Comparison of ENCODE assay signal across 8 cellular contexts in the genomic region with DNA sequence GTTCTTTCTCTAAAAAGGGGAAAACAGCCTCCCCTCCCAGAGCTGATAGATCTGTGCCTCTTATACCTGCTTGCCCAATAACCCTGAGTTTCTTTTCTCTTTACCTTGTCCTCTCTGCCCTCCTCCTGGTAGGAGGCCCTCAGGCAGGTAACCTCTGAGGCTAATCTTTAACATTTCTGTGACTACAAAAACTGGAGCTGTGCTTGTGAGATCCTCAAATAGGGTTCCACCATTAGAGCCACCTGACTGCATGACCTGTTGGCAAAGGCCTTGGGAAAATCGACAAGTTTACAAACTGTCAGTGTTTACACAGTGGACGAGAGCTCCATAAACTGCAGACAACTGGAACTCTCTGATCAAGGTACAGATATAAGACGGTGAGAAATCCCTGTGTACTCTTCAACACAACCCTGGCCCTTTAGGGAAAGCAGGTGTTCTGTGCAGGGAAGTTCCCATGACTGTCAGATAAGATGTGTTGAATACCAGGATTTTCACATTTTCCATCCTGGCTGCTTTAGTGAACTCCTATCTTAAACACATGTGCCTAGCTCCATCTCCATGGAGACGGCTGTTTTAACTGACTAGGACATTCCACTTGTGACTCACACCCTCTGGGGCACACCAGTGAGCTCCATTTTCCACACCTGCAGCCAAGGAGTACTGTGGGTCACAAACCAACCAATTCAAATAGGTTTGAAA. TPM values are rescaled to one million over a fixed set of nuclear protein-coding genes. Genes with fewer than 3 reads are reported as not detected.
DNase-seq lines count a peak whose midpoint lies in the region; ATAC-seq and TF ChIP-seq lines count a peak whose summit lies in the region.

No MANE protein-coding gene starts in this region.

- no peak overlapping the region for H3K9ac ChIP-seq in mesendoderm (ENCODE audit: low read length)

- H3K9me3 ChIP-seq in MG63 = no peaks in the 10 kb centered on the region
- H3K9me3 ChIP-seq in uterus = no peaks in the 10 kb centered on the region
- H3K9me3 ChIP-seq in effector memory CD4-positive, alpha-beta T cell (ENCODE audit: control insufficient read depth, low read length) = no peaks in the 10 kb centered on the region

- H3K18ac ChIP-seq in mesendoderm (ENCODE audit: low read length) = no peak overlapping the region

- no peaks in the 10 kb centered on the region for H3K79me2 ChIP-seq in mesendoderm (ENCODE audit: control insufficient read depth, insufficient read depth, low read length)

- H3K36me3 ChIP-seq in MG63 (no peaks in the 10 kb centered on the region), mesendoderm (ENCODE audit: control insufficient read depth, insufficient read depth, low read length) (no peaks in the 10 kb centered on the region), uterus (no peaks in the 10 kb centered on the region)
- H3K36me3 ChIP-seq in effector memory CD4-positive, alpha-beta T cell (ENCODE audit: control insufficient read depth, insufficient read depth, low read length) = peaks cover 53% of the 10 kb centered on the region

- DNase-seq in Ammon's horn (ENCODE audit: low spot score) (peak; percentile 40), MG63 (peak; percentile 76), cardiac fibroblast (ENCODE audit: low read depth in 2 of 2) (peak; percentile 94 to 97), mesendoderm (peak; percentile 67), uterus (peak; percentile 65 to 75), SHP77 treated with DMSO at 0.1 percent for 48 hours (lab: John Stamatoyannopoulos, UW) (no peak)
- no peak for DNase-seq in effector memory CD4-positive, alpha-beta T cell

- intact Hi-C loops in uterus (cut with DNase I; ENCODE audit: low total_unique reads) = no loop called here

- H3K23ac ChIP-seq in mesendoderm (ENCODE audit: low read length) = no peak overlapping the region

- H3K4me1 ChIP-seq in mesendoderm (ENCODE audit: control insufficient read depth, low read depth, low read length) (no peaks in the 10 kb centered on the region), uterus (no peaks in the 10 kb centered on the region)
- no peaks in the 10 kb centered on the region for H3K4me1 ChIP-seq in effector memory CD4-positive, alpha-beta T cell (ENCODE audit: control insufficient read depth, insufficient read depth, low read length, poor library complexity, severe bottlenecking)

- H3K56ac ChIP-seq in mesendoderm (ENCODE audit: low read length) = no peak overlapping the region

- no peak overlapping the region for H2AK5ac ChIP-seq in mesendoderm (ENCODE audit: low read length)

- no peaks in the 10 kb centered on the region for H3K27me3 ChIP-seq in MG63
- H3K27me3 ChIP-seq in mesendoderm (ENCODE audit: insufficient read depth, low read length, poor library complexity) = no peaks in the 10 kb centered on the region
- no peaks in the 10 kb centered on the region for H3K27me3 ChIP-seq in uterus
- H3K27me3 ChIP-seq in effector memory CD4-positive, alpha-beta T cell (replicated peaks; ENCODE audit: control insufficient read depth, insufficient read depth, low read length, poor library complexity, severe bottlenecking) = no peaks in the 10 kb centered on the region

- TF ChIP-seq POLR2A in uterus (IDR thresholded peaks at IDR 0.05) = no peak

- no peaks in the 10 kb centered on the region for H3K79me1 ChIP-seq in mesendoderm (ENCODE audit: low read length)

- H4K8ac ChIP-seq in mesendoderm (ENCODE audit: low read depth, low read length) = no peak overlapping the region

- TF ChIP-seq CTCF in cardiac fibroblast (IDR thresholded peaks at IDR 0.05; ENCODE audit: low read depth, low read length) = no peak
- TF ChIP-seq CTCF in uterus (IDR thresholded peaks at IDR 0.05) = no peak

- H3K4me2 ChIP-seq in mesendoderm (ENCODE audit: low read length) = no peak overlapping the region

- H2BK15ac ChIP-seq in mesendoderm (replicated peaks; ENCODE audit: low read depth) = no peak overlapping the region

- H3K27ac ChIP-seq in mesendoderm (ENCODE audit: low read depth, low read length) (no peak overlapping the region), uterus (peak overlapping the region; percentile 31 to 72)
- no peak overlapping the region for H3K27ac ChIP-seq in effector memory CD4-positive, alpha-beta T cell (ENCODE audit: insufficient read depth, low read length, poor library complexity, severe bottlenecking)

- WGBS in mesendoderm (ENCODE audit: extremely low coverage, insufficient coverage, low lambda C conversion rate) = no CpG with 5 or more reads among the region's 4 CpGs

- H2BK120ac ChIP-seq in mesendoderm (ENCODE audit: low read depth, low read length) = no peak overlapping the region

- H3K4ac ChIP-seq in mesendoderm (ENCODE audit: low read depth, low read length) = no peak overlapping the region

- H3K4me3 ChIP-seq in MG63 (no peak overlapping the region), cardiac fibroblast (replicated peaks in 1 of 2; ENCODE audit: low read depth in 2 of 2, low read length in 2 of 2) (no peak overlapping the region), mesendoderm (ENCODE audit: low read length) (no peak overlapping the region), uterus (no peak overlapping the region)
- no peak overlapping the region for H3K4me3 ChIP-seq in effector memory CD4-positive, alpha-beta T cell (ENCODE audit: insufficient read depth, low read depth, low read length, poor library complexity, severe bottlenecking)

- H2BK5ac ChIP-seq in mesendoderm (ENCODE audit: low read length) = no peak overlapping the region

- no peak overlapping the region for H4K5ac ChIP-seq in mesendoderm (ENCODE audit: low read length)

- ATAC-seq in GM21723 (IDR thresholded peaks at IDR 0.05; ENCODE audit: unreplicated experiment) = no peak

RNA-seq across cellular contexts. Expression of a gene that starts 38.3 kb away (rescaled TPM):
- 10.5 and 11.4 TPM in 2 replicates for total RNA-seq in MG63 (2014; rRNA removed; shearing (Covaris generic); ENCODE audit: low replicate concordance)
- polyA plus RNA-seq in mesendoderm (2013, experiment 1 of 2) = 19.2 TPM
- 19.4 TPM for polyA plus RNA-seq in mesendoderm (2013, experiment 2 of 2)
- 100 to 1,000 TPM in 1 of 4 donors, 10 to 100 TPM in 3; 45.6 to 175 (median 59.1) TPM for total RNA-seq in uterus

Comparison
In these comparisons a context has a peak if more than half of its experiments do, and no peak if none do; other contexts are left out.
1. DNase-seq: peak in Ammon's horn (single experiment), MG63 (single experiment), cardiac fibroblast (2 of 2), mesendoderm (single experiment) and uterus (2 of 2); none in SHP77 treated with DMSO at 0.1 percent for 48 hours (single experiment) and effector memory CD4-positive, alpha-beta T cell (0 of 3).
2. H3K27ac ChIP-seq: peak in uterus (2 of 2); none in mesendoderm (single experiment) and effector memory CD4-positive, alpha-beta T cell (single experiment).